11 cellular contexts compared by ENCODE assay signal in the genomic region with DNA sequence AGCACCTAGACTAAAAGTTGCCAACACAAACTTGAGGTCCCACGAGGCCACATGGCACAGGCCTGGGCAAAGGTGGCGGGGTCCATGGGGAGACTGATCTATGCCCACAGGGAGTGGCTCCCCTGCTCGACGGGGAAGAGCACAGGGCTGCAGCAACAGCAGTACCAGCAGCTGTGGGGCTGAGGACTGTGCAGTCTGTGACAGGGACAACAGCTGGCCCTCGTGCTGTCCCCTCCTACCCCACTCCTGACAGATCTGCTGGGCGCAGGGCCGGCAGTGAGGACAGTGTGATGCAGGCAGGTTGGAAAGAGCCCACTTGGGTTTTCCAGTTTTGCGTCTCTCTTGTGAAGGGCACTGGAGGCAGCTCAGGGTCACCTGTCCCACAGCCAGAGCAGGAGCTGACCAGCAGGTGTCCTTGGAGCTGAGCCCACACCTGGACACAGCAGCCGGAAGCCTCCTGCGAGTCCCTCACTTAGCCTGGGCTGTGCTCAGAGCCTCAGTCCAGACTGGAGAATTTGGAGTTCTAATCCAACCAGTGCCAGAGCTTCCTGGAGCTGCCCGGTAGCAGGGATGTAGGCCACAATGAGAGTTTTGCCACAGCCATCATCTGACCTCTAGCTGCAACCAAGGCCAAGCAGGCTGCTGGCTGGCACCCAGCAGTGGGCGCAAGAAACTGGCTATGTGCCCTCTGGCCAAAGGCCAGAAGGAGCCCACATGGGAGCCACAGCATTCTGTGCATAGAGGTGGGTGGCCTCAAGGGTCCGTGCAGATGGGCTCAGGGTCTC. TPM values are rescaled to one million over a fixed set of nuclear protein-coding genes. Genes with fewer than 3 reads are reported as not detected.
DNase-seq lines count a peak whose midpoint lies in the region; ATAC-seq and TF ChIP-seq lines count a peak whose summit lies in the region.
"Had no signal": no experiment of that assay in that cellular context is flagged by ENCODE, and none has a peak within 500 bp of the region (broad histone marks: within the 10 kb centered on the region; RNA-seq: fewer than 3 reads in every experiment).

No MANE protein-coding gene starts in this region.

- no peak overlapping the region for H3K4me3 Mint-ChIP-seq in endodermal cell
- H3K4me3 Mint-ChIP-seq: activated CD4-positive, alpha-beta memory T cell treated with anti-CD3 and anti-CD28 coated beads for 36 hours; activated naive CD8-positive, alpha-beta T cell treated with anti-CD3 and anti-CD28 coated beads, Interleukin-2, amount 50 U/mL, for 24 hours; T-helper 17 cell had no signal

- H3K36me3 Mint-ChIP-seq in endodermal cell (ENCODE audit: low read depth), result peaks cover 30% of the 10 kb centered on the region

- peak overlapping the region; percentile 32 for H3K27ac ChIP-seq in endodermal cell (ENCODE audit: low read depth, low read length)

- peak overlapping the region; percentile 55 for H3K27ac Mint-ChIP-seq in endodermal cell
- H3K27ac Mint-ChIP-seq: activated CD4-positive, alpha-beta memory T cell treated with anti-CD3 and anti-CD28 coated beads for 36 hours; activated naive CD8-positive, alpha-beta T cell treated with anti-CD3 and anti-CD28 coated beads, Interleukin-2, amount 50 U/mL, for 24 hours had no signal

- H3K36me3 ChIP-seq in GM06990 (ENCODE audit: control insufficient read depth, insufficient read depth, low read length) (peaks cover 17% of the 10 kb centered on the region), endodermal cell (ENCODE audit: control insufficient read depth, insufficient read depth, low read length) (peaks cover 24% of the 10 kb centered on the region)

- H3K4me1 Mint-ChIP-seq in endodermal cell, result peaks cover 14% of the 10 kb centered on the region

- DNase-seq in GM06990 (ENCODE audit: extremely low read depth, insufficient read length), result no peak
- peak; percentile 52 for DNase-seq in LNCaP clone FGC (ENCODE audit: low read depth)
- peak; percentile 74 for DNase-seq in endodermal cell
- peak; percentile 61 for DNase-seq in sciatic nerve (ENCODE audit: low spot score)
- no peak for DNase-seq in NCI-H2227 (lab: John Stamatoyannopoulos, UW; ENCODE audit: unreplicated experiment)
- DNase-seq: activated CD4-positive, alpha-beta memory T cell treated with anti-CD3 and anti-CD28 coated beads for 36 hours; activated naive CD8-positive, alpha-beta T cell treated with anti-CD3 and anti-CD28 coated beads, Interleukin-2, amount 50 U/mL, for 24 hours; NK-92 treated with Interleukin-12 subunit alpha and Interleukin-12 subunit beta, amount 100 ng/mL, for 24 hours; T-helper 17 cell had no signal

- intact Hi-C loops in sciatic nerve (cut with DNase I), result loop anchor here (10.0 kb wide), 1 partner anchor 52 kb away; no protein-coding TSS in a partner anchor

- no peaks in the 10 kb centered on the region for H3K9me3 ChIP-seq in endodermal cell (ENCODE audit: control insufficient read depth, low read length)

- 84 to 86% methylated on average over 10 to 13 of the region's 13 CpGs for WGBS in endodermal cell (ENCODE audit: insufficient coverage in 1 of 2, insufficient read length in 1 of 2), 2 experiments

- ATAC-seq in sciatic nerve (no peak), GM21717 (IDR thresholded peaks at IDR 0.05; ENCODE audit: unreplicated experiment) (no peak), GM21423 (IDR thresholded peaks at IDR 0.05; ENCODE audit: unreplicated experiment) (no peak)
- ATAC-seq: activated naive CD8-positive, alpha-beta T cell treated with anti-CD3 and anti-CD28 coated beads, Interleukin-2, amount 50 U/mL, for 24 hours; T-helper 17 cell had no signal

- TF ChIP-seq CTCF in GM06990 (IDR thresholded peaks at IDR 0.05; ENCODE audit: insufficient read depth, low read length, poor library complexity, severe bottlenecking) (peak; percentile 1), LNCaP clone FGC (IDR thresholded peaks at IDR 0.05; ENCODE audit: control insufficient read depth, extremely low read depth, insufficient read depth) (peak; percentile 21; the same call in 1 of the 2 replicates), endodermal cell (conservative IDR thresholded peaks at IDR 0.05) (peak; percentile 37)

- H3K4me3 ChIP-seq in GM06990 (replicated peaks; ENCODE audit: low read depth, low read length) (no peak overlapping the region), LNCaP clone FGC (ENCODE audit: low read depth, low read length) (no peak overlapping the region), endodermal cell (ENCODE audit: low read length) (no peak overlapping the region)

- no peaks in the 10 kb centered on the region; the same call in 1 of the 2 replicates for H3K27me3 ChIP-seq in GM06990 (replicated peaks; ENCODE audit: control insufficient read depth, insufficient read depth, low read length)
- H3K27me3 ChIP-seq in endodermal cell (ENCODE audit: control insufficient read depth, insufficient read depth, low read length, poor library complexity, severe bottlenecking), result no peaks in the 10 kb centered on the region

- H3K9me3 Mint-ChIP-seq in endodermal cell, result no peaks in the 10 kb centered on the region
- H3K9me3 Mint-ChIP-seq: activated CD4-positive, alpha-beta memory T cell treated with anti-CD3 and anti-CD28 coated beads for 36 hours; activated naive CD8-positive, alpha-beta T cell treated with anti-CD3 and anti-CD28 coated beads, Interleukin-2, amount 50 U/mL, for 24 hours had no signal

- no peak overlapping the region for H3K9ac ChIP-seq in endodermal cell (ENCODE audit: extremely low read depth, low read length, poor library complexity, severe bottlenecking)

- no peaks in the 10 kb centered on the region for H3K27me3 Mint-ChIP-seq in endodermal cell (ENCODE audit: insufficient read depth)
- H3K27me3 Mint-ChIP-seq: T-helper 17 cell had no signal

- H3K4me1 ChIP-seq in endodermal cell (ENCODE audit: control insufficient read depth, insufficient read depth, low read length), result peaks cover 3% of the 10 kb centered on the region

RNA-seq across cellular contexts. Expression of a gene that starts 3.6 kb away (rescaled TPM):
- total RNA-seq in endodermal cell (10 to 100 TPM; 22.2 to 24.9 TPM), sciatic nerve (31.8 TPM)
- 13.9 TPM for polyA plus RNA-seq in endodermal cell (2013, experiment 1 of 2)
- 14.7 TPM for polyA plus RNA-seq in endodermal cell (2013, experiment 2 of 2)

RNA-seq across cellular contexts. Expression of a gene that starts 12.6 kb away (rescaled TPM):
- total RNA-seq in endodermal cell (1 to 10 TPM; 1.3 TPM), sciatic nerve (2.2 TPM)
- 1.0 TPM for polyA plus RNA-seq in endodermal cell (2013, experiment 1 of 2)
- polyA plus RNA-seq in endodermal cell (2013, experiment 2 of 2), result 1.1 TPM

RNA-seq across cellular contexts. Expression of a gene that starts 34.8 kb away (rescaled TPM):
- total RNA-seq in endodermal cell, result 100 to 1,000 TPM; 295 to 352 TPM
- 394 TPM for polyA plus RNA-seq in endodermal cell (2013, experiment 1 of 2)
- 355 TPM for polyA plus RNA-seq in endodermal cell (2013, experiment 2 of 2)
- 194 TPM for total RNA-seq in sciatic nerve

RNA-seq across cellular contexts. Expression of a gene that starts 35.1 kb away (rescaled TPM):
- total RNA-seq in endodermal cell (10 to 100 TPM; 65.0 to 75.2 TPM), sciatic nerve (18.0 TPM)
- polyA plus RNA-seq in endodermal cell (2013, experiment 1 of 2), result 45.2 TPM
- 37.1 TPM for polyA plus RNA-seq in endodermal cell (2013, experiment 2 of 2)

Comparison
In these comparisons a context has a peak if more than half of its experiments do, and no peak if none do; other contexts are left out.
1. DNase-seq: peak in LNCaP clone FGC (single experiment), endodermal cell (single experiment) and sciatic nerve (single experiment); none in GM06990 (single experiment) and NCI-H2227 (single experiment).
2. Peak in every context shown above with its lines, with median percentiles within 50 percentile points of each other: CTCF ChIP-seq.